ENCODE assay signal across 8 cellular contexts in genomic region chr2:54330226-54331094, GRCh38.
A peak's percentile ranks its signal among the peaks of the same experiment; 100 is the strongest.
DNase-seq lines count a peak whose midpoint lies in the region; ATAC-seq lines count a peak whose summit lies in the region.

No MANE protein-coding gene starts in this region.

- DNase-seq in AG08396 (ENCODE audit: low spot score) (peak; percentile 98), NCI-H345 treated with DMSO at 0.1 percent for 48 hours (lab: John Stamatoyannopoulos, UW; ENCODE audit: unreplicated experiment) (peak; percentile 96), cerebellar nuclear complex (lab: John Stamatoyannopoulos, UW) (peak; percentile 43 to 88), islet precursor cell (peak; percentile 97)
- DNase-seq in activated CD4-positive, alpha-beta T cell treated with anti-CD3 and anti-CD28 coated beads for 1 hour = peak; percentile 81
- DNase-seq in stimulated activated CD4-positive, alpha-beta T cell treated with anti-CD3 and anti-CD28 coated beads, Interleukin-12 subunit alpha, Interleukin-12 subunit beta, amount 100 ng/mL, for 24 hours (ENCODE audit: low read depth in 2 of 2) = peak; percentile 78 to 84

- peak; percentile 94 for ATAC-seq in GM19025 (IDR thresholded peaks at IDR 0.05; ENCODE audit: low read depth, unreplicated experiment)
- peak; percentile 98 for ATAC-seq in HG03342 (IDR thresholded peaks at IDR 0.05; ENCODE audit: unreplicated experiment)

Comparison
In these comparisons a context has a peak if more than half of its experiments do, and no peak if none do; other contexts are left out.
1. Peak in every context shown above with its lines: DNase-seq and ATAC-seq.